In the genomic region with DNA sequence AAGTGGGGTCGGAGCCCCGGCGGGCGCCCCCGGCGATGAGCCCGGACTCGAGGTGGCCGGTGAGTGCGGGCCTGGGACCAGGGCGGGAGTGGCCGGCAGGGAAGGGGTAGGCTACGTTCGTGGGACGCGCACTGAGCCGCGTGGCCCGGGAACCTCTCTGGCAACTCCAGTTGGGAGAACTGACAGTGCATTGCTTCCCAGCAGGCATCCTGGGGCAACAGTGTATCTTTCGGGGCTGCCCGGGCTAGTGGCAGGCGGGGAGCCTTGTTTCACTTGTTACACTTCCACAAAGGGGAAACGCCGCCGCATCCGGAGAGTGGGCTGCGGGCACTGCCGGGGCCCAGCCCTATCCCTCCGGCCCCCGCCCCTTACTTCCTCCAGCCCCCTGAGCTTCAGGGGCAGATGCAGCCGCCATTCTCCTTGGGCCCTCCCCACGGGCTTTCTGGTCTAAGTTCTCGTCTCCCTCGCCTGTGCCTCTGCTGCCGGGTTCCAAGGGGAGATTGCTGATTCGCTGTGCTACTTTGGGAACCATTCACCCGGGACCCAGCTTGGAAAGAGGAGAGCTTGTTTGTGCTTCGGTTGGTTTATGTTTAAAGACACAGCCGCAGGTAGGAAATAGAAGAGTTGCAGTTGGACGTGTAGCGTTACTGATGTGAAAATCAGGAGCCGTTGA, we compare ENCODE assay signal across 8 cellular contexts. TPM values are rescaled to one million over a fixed set of nuclear protein-coding genes. Genes with fewer than 3 reads are reported as not detected.
DNase-seq lines count a peak whose midpoint lies in the region; ATAC-seq and TF ChIP-seq lines count a peak whose summit lies in the region.

No MANE protein-coding gene starts in this region.

- H3K4me3 ChIP-seq in brain microvascular endothelial cell (ENCODE audit: low read depth, low read length), result peak overlapping the region; percentile 91
- peak overlapping the region; percentile 90 for H3K4me3 ChIP-seq in kidney epithelial cell (ENCODE audit: low read depth, low read length)

- in situ Hi-C loops in brain microvascular endothelial cell (cut with HindIII; ENCODE audit: low pct_ligation_motif_present, low sequenced_read_pairs), result no loop called here

- peak overlapping the region; percentile 100 for H3K27ac ChIP-seq in brain microvascular endothelial cell

- CTCF ChIA-PET in GM10248 (lab: Yijun Ruan, JAX), result interaction anchor here (0.7 to 3.7 kb wide), 8 partner anchors 10 to 531 kb away, joined by 3 to 26 read pairs (median 4); a partner anchor contains a TSS

- POLR2A ChIA-PET in GM10248 (lab: Yijun Ruan, JAX), result interaction anchor here (0.8 to 3.0 kb wide), 3 partner anchors 15 to 79 kb away, joined by 3 to 11 read pairs (median 4); a partner anchor contains a TSS

- no peak for TF ChIP-seq CTCF in GM10248 (IDR thresholded peaks at IDR 0.05; ENCODE audit: control extremely low read depth, extremely low read depth, low read depth, missing control alignments)
- no peak for TF ChIP-seq CTCF in brain microvascular endothelial cell (IDR thresholded peaks at IDR 0.05; ENCODE audit: low read depth, low read length, missing control alignments)
- TF ChIP-seq CTCF in kidney epithelial cell (IDR thresholded peaks at IDR 0.05; ENCODE audit: insufficient read depth, low read length, poor library complexity, severe bottlenecking), result no peak

- H3K36me3 ChIP-seq in brain microvascular endothelial cell (replicated peaks), result peaks cover 21% of the 10 kb centered on the region
- no peaks in the 10 kb centered on the region for H3K36me3 ChIP-seq in kidney epithelial cell (ENCODE audit: control insufficient read depth, insufficient read depth, low read length)

- ATAC-seq in HG02798 (IDR thresholded peaks at IDR 0.05; ENCODE audit: poor library complexity, unreplicated experiment), result peak; percentile 2
- ATAC-seq in SK-N-SH treated with all-trans-retinoic acid at 6 μM for 48 hours, result peak; percentile 13

- DNase-seq in GM10248 (ENCODE audit: extremely low spot score) (peak; percentile 32), brain microvascular endothelial cell (no peak), kidney epithelial cell (ENCODE audit: low read depth) (no peak), SKM-1 treated with dmso at 0.1 percent for 144 hours (lab: John Stamatoyannopoulos, UW; ENCODE audit: unreplicated experiment) (no peak), GOT3 (lab: John Stamatoyannopoulos, UW) (no peak)
- peak; percentile 61 for DNase-seq in stimulated activated CD8-positive, alpha-beta memory T cell treated with anti-CD3 and anti-CD28 coated beads, Interleukin-4, amount 100 ng/mL, for 48 hours

- H3K27me3 ChIP-seq in brain microvascular endothelial cell (replicated peaks) (no peaks in the 10 kb centered on the region), kidney epithelial cell (ENCODE audit: control insufficient read depth, insufficient read depth, low read length) (no peaks in the 10 kb centered on the region)

TF ChIP-seq in SK-N-SH treated with all-trans-retinoic acid at 6 μM for 48 hours, 23 proteins besides CTCF, POLR2A, EP300 and RAD21:
- TF ChIP-seq PPARA (CRISPR knock-in tag; IDR thresholded peaks at IDR 0.05; ENCODE audit: borderline replicate concordance) (no peak), CSDC2 (CRISPR knock-in tag; IDR thresholded peaks at IDR 0.05) (no peak), ESRRG (CRISPR knock-in tag; IDR thresholded peaks at IDR 0.05) (no peak), SNAI2 (CRISPR knock-in tag; IDR thresholded peaks at IDR 0.05) (no peak), ZNF565 (CRISPR knock-in tag; conservative IDR thresholded peaks at IDR 0.05; ENCODE audit: low read depth) (no peak), ZNF70 (CRISPR knock-in tag; IDR thresholded peaks at IDR 0.05) (no peak), ZC3H10 (CRISPR knock-in tag; IDR thresholded peaks at IDR 0.05) (no peak), GLIS3 (CRISPR knock-in tag; IDR thresholded peaks at IDR 0.05) (no peak)
- TF ChIP-seq, protein P1, sequence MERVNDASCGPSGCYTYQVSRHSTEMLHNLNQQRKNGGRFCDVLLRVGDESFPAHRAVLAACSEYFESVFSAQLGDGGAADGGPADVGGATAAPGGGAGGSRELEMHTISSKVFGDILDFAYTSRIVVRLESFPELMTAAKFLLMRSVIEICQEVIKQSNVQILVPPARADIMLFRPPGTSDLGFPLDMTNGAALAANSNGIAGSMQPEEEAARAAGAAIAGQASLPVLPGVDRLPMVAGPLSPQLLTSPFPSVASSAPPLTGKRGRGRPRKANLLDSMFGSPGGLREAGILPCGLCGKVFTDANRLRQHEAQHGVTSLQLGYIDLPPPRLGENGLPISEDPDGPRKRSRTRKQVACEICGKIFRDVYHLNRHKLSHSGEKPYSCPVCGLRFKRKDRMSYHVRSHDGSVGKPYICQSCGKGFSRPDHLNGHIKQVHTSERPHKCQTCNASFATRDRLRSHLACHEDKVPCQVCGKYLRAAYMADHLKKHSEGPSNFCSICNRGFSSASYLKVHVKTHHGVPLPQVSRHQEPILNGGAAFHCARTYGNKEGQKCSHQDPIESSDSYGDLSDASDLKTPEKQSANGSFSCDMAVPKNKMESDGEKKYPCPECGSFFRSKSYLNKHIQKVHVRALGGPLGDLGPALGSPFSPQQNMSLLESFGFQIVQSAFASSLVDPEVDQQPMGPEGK (CRISPR knock-in tag; IDR thresholded peaks at IDR 0.05; ENCODE audit: borderline replicate concordance), result no peak
- TF ChIP-seq, protein P2, sequence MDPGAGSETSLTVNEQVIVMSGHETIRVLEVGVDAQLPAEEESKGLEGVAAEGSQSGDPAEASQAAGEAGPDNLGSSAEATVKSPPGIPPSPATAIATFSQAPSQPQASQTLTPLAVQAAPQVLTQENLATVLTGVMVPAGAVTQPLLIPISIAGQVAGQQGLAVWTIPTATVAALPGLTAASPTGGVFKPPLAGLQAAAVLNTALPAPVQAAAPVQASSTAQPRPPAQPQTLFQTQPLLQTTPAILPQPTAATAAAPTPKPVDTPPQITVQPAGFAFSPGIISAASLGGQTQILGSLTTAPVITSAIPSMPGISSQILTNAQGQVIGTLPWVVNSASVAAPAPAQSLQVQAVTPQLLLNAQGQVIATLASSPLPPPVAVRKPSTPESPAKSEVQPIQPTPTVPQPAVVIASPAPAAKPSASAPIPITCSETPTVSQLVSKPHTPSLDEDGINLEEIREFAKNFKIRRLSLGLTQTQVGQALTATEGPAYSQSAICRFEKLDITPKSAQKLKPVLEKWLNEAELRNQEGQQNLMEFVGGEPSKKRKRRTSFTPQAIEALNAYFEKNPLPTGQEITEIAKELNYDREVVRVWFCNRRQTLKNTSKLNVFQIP (CRISPR knock-in tag; IDR thresholded peaks at IDR 0.05; ENCODE audit: borderline replicate concordance, low read depth), result no peak
- TF ChIP-seq, protein P3, sequence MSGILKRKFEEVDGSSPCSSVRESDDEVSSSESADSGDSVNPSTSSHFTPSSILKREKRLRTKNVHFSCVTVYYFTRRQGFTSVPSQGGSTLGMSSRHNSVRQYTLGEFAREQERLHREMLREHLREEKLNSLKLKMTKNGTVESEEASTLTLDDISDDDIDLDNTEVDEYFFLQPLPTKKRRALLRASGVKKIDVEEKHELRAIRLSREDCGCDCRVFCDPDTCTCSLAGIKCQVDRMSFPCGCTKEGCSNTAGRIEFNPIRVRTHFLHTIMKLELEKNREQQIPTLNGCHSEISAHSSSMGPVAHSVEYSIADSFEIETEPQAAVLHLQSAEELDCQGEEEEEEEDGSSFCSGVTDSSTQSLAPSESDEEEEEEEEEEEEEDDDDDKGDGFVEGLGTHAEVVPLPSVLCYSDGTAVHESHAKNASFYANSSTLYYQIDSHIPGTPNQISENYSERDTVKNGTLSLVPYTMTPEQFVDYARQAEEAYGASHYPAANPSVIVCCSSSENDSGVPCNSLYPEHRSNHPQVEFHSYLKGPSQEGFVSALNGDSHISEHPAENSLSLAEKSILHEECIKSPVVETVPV (CRISPR knock-in tag; IDR thresholded peaks at IDR 0.05), result no peak
- TF ChIP-seq, protein P4, sequence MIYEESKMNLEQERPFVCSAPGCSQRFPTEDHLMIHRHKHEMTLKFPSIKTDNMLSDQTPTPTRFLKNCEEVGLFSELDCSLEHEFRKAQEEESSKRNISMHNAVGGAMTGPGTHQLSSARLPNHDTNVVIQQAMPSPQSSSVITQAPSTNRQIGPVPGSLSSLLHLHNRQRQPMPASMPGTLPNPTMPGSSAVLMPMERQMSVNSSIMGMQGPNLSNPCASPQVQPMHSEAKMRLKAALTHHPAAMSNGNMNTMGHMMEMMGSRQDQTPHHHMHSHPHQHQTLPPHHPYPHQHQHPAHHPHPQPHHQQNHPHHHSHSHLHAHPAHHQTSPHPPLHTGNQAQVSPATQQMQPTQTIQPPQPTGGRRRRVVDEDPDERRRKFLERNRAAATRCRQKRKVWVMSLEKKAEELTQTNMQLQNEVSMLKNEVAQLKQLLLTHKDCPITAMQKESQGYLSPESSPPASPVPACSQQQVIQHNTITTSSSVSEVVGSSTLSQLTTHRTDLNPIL (CRISPR knock-in tag; IDR thresholded peaks at IDR 0.05; ENCODE audit: low read depth), result no peak

RNA-seq across cellular contexts. Expression of a gene that starts 0.7 kb away (rescaled TPM):
- total RNA-seq in kidney epithelial cell, result 20.1 and 21.3 TPM in 2 replicates

RNA-seq across cellular contexts. Expression of a gene that starts 17.5 kb away (rescaled TPM):
- total RNA-seq in kidney epithelial cell, result 19.2 and 23.9 TPM in 2 replicates

RNA-seq across cellular contexts. Expression of a gene that starts 28.6 kb away (rescaled TPM):
- total RNA-seq in kidney epithelial cell, result 0.27 TPM in 1 of 2 replicates, not detected in the other

RNA-seq across cellular contexts. Expression of a gene that starts 37.5 kb away (rescaled TPM):
- total RNA-seq in kidney epithelial cell, result 18.0 and 19.9 TPM in 2 replicates

Comparison
In these comparisons a context has a peak if more than half of its experiments do, and no peak if none do; other contexts are left out.
1. DNase-seq: peak in GM10248 (single experiment) and stimulated activated CD8-positive, alpha-beta memory T cell treated with anti-CD3 and anti-CD28 coated beads, Interleukin-4, amount 100 ng/mL, for 48 hours (single experiment); none in brain microvascular endothelial cell (single experiment), kidney epithelial cell (single experiment), SKM-1 treated with dmso at 0.1 percent for 144 hours (single experiment) and GOT3 (single experiment).